In the genomic region with DNA sequence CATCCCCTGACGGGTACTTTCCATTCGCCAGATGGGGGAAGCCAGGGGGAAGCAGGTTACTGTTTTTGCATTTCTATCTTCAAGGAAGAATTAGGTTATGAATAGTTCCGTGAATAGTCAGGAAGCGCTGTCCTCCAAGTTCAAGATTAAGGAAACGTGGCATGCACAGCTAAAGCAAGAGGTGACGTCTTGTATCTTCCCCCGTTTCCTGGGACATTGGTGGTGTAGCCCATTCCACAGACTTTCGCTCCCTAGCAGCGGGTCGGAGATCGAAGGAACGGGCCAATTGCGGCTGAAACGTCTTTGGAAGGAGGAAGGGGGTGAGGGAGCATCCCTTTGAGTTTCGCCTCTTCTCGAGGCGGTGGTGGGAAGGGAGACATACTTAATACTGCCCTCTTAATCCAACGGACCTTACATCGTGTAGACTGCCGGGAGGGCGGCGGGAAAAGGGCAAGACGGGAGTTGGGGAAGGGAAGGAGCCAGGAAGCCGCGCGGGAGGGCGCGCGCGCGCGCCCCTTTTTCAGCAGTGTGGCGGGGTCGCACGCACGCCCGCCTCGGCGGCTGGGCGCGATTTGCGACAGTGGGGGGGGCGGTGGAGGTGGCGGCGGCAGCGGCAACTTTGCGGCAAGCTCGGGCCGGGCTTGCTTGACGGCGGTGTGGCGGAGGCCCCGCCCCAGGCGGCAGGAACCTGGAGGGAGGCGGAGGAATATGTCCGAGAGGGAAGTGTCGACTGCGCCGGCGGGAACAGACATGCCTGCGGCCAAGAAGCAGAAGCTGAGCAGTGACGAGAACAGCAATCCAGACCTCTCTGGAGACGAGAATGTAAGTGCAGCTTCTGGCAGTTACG, we compare ENCODE assay signal across 1 cellular context.
A peak's percentile ranks its signal among the peaks of the same experiment; 100 is the strongest.
TF ChIP-seq lines count a peak whose summit lies in the region.

A gene with protein sequence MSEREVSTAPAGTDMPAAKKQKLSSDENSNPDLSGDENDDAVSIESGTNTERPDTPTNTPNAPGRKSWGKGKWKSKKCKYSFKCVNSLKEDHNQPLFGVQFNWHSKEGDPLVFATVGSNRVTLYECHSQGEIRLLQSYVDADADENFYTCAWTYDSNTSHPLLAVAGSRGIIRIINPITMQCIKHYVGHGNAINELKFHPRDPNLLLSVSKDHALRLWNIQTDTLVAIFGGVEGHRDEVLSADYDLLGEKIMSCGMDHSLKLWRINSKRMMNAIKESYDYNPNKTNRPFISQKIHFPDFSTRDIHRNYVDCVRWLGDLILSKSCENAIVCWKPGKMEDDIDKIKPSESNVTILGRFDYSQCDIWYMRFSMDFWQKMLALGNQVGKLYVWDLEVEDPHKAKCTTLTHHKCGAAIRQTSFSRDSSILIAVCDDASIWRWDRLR (plus strand): TSS at position 232 of the 847 bp plus-strand sequence. CDS start 477 bp downstream, at position 709.

TF ChIP-seq in HepG2, 621 proteins besides CTCF, POLR2A, EP300 and RAD21 (continued from another document and continues in another):
- TF ChIP-seq, protein P1, sequence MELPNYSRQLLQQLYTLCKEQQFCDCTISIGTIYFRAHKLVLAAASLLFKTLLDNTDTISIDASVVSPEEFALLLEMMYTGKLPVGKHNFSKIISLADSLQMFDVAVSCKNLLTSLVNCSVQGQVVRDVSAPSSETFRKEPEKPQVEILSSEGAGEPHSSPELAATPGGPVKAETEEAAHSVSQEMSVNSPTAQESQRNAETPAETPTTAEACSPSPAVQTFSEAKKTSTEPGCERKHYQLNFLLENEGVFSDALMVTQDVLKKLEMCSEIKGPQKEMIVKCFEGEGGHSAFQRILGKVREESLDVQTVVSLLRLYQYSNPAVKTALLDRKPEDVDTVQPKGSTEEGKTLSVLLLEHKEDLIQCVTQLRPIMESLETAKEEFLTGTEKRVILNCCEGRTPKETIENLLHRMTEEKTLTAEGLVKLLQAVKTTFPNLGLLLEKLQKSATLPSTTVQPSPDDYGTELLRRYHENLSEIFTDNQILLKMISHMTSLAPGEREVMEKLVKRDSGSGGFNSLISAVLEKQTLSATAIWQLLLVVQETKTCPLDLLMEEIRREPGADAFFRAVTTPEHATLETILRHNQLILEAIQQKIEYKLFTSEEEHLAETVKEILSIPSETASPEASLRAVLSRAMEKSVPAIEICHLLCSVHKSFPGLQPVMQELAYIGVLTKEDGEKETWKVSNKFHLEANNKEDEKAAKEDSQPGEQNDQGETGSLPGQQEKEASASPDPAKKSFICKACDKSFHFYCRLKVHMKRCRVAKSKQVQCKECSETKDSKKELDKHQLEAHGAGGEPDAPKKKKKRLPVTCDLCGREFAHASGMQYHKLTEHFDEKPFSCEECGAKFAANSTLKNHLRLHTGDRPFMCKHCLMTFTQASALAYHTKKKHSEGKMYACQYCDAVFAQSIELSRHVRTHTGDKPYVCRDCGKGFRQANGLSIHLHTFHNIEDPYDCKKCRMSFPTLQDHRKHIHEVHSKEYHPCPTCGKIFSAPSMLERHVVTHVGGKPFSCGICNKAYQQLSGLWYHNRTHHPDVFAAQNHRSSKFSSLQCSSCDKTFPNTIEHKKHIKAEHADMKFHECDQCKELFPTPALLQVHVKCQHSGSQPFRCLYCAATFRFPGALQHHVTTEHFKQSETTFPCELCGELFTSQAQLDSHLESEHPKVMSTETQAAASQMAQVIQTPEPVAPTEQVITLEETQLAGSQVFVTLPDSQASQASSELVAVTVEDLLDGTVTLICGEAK (IDR thresholded peaks at IDR 0.05), result no peak
- TF ChIP-seq, protein P1 (CRISPR knock-in tag; IDR thresholded peaks at IDR 0.05), result no peak; the same call in 1 of the 2 replicates
- TF ChIP-seq ZNF432 (CRISPR knock-in tag; IDR thresholded peaks at IDR 0.05; ENCODE audit: borderline replicate concordance) (no peak), ZNF75D (CRISPR knock-in tag; IDR thresholded peaks at IDR 0.05; ENCODE audit: borderline replicate concordance) (no peak), NR2C2 (CRISPR knock-in tag; IDR thresholded peaks at IDR 0.05; ENCODE audit: borderline replicate concordance) (peak; percentile 84; the same call in 1 of the 2 replicates), TEAD3 (CRISPR knock-in tag; optimal IDR thresholded peaks at IDR 0.05; ENCODE audit: borderline replicate concordance) (peak; percentile 58), SRY (CRISPR knock-in tag; IDR thresholded peaks at IDR 0.05) (no peak), SALL2 (CRISPR knock-in tag; IDR thresholded peaks at IDR 0.05) (peak; percentile 27), KAT7 (CRISPR knock-in tag; IDR thresholded peaks at IDR 0.05; ENCODE audit: borderline replicate concordance) (peak; percentile 82; the same call in 1 of the 2 replicates), SNRNP70 (IDR thresholded peaks at IDR 0.05; ENCODE audit: low read depth, low read length) (no peak), ZNF180 (CRISPR knock-in tag; IDR thresholded peaks at IDR 0.05; ENCODE audit: borderline replicate concordance, low read depth) (no peak), KMT2A (CRISPR knock-in tag; IDR thresholded peaks at IDR 0.05) (peak; percentile 82), ZNF484 (CRISPR knock-in tag; IDR thresholded peaks at IDR 0.05; ENCODE audit: borderline replicate concordance, low read depth) (no peak), ZFP36L2 (CRISPR knock-in tag; IDR thresholded peaks at IDR 0.05) (peak; percentile 57; the same call in 1 of the 2 replicates), ZNF841 (CRISPR knock-in tag; IDR thresholded peaks at IDR 0.05; ENCODE audit: borderline replicate concordance) (no peak)
- TF ChIP-seq, protein P2, sequence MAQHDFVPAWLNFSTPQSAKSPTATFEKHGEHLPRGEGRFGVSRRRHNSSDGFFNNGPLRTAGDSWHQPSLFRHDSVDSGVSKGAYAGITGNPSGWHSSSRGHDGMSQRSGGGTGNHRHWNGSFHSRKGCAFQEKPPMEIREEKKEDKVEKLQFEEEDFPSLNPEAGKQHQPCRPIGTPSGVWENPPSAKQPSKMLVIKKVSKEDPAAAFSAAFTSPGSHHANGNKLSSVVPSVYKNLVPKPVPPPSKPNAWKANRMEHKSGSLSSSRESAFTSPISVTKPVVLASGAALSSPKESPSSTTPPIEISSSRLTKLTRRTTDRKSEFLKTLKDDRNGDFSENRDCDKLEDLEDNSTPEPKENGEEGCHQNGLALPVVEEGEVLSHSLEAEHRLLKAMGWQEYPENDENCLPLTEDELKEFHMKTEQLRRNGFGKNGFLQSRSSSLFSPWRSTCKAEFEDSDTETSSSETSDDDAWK (CRISPR knock-in tag; IDR thresholded peaks at IDR 0.05), result no peak
- TF ChIP-seq, protein P3, sequence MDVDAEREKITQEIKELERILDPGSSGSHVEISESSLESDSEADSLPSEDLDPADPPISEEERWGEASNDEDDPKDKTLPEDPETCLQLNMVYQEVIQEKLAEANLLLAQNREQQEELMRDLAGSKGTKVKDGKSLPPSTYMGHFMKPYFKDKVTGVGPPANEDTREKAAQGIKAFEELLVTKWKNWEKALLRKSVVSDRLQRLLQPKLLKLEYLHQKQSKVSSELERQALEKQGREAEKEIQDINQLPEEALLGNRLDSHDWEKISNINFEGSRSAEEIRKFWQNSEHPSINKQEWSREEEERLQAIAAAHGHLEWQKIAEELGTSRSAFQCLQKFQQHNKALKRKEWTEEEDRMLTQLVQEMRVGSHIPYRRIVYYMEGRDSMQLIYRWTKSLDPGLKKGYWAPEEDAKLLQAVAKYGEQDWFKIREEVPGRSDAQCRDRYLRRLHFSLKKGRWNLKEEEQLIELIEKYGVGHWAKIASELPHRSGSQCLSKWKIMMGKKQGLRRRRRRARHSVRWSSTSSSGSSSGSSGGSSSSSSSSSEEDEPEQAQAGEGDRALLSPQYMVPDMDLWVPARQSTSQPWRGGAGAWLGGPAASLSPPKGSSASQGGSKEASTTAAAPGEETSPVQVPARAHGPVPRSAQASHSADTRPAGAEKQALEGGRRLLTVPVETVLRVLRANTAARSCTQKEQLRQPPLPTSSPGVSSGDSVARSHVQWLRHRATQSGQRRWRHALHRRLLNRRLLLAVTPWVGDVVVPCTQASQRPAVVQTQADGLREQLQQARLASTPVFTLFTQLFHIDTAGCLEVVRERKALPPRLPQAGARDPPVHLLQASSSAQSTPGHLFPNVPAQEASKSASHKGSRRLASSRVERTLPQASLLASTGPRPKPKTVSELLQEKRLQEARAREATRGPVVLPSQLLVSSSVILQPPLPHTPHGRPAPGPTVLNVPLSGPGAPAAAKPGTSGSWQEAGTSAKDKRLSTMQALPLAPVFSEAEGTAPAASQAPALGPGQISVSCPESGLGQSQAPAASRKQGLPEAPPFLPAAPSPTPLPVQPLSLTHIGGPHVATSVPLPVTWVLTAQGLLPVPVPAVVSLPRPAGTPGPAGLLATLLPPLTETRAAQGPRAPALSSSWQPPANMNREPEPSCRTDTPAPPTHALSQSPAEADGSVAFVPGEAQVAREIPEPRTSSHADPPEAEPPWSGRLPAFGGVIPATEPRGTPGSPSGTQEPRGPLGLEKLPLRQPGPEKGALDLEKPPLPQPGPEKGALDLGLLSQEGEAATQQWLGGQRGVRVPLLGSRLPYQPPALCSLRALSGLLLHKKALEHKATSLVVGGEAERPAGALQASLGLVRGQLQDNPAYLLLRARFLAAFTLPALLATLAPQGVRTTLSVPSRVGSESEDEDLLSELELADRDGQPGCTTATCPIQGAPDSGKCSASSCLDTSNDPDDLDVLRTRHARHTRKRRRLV (CRISPR knock-in tag; IDR thresholded peaks at IDR 0.05), result no peak
- TF ChIP-seq, protein P4, sequence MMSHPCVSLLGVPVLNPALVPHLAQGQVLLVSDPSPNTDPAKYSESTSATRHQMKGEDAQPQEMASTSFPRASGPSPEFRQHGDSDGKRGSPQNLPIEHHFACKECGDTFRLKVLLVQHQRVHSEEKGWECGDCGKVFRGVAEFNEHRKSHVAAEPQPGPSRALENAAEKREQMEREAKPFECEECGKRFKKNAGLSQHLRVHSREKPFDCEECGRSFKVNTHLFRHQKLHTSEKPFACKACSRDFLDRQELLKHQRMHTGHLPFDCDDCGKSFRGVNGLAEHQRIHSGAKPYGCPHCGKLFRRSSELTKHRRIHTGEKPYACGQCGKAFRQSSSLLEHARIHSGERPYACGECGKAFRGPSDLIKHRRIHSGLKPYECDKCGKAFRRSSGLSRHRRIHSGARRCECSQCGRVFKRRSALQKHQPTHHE (CRISPR knock-in tag; IDR thresholded peaks at IDR 0.05; ENCODE audit: borderline replicate concordance), result 0 out of 2 replicates have a peak, but pooled peaks have one; percentile 10
- TF ChIP-seq, protein P5, sequence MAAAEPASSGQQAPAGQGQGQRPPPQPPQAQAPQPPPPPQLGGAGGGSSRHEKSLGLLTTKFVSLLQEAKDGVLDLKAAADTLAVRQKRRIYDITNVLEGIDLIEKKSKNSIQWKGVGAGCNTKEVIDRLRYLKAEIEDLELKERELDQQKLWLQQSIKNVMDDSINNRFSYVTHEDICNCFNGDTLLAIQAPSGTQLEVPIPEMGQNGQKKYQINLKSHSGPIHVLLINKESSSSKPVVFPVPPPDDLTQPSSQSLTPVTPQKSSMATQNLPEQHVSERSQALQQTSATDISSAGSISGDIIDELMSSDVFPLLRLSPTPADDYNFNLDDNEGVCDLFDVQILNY (CRISPR knock-in tag; conservative IDR thresholded peaks at IDR 0.05), result no peak; the same call in none of the 2 replicates
- TF ChIP-seq, protein P6, sequence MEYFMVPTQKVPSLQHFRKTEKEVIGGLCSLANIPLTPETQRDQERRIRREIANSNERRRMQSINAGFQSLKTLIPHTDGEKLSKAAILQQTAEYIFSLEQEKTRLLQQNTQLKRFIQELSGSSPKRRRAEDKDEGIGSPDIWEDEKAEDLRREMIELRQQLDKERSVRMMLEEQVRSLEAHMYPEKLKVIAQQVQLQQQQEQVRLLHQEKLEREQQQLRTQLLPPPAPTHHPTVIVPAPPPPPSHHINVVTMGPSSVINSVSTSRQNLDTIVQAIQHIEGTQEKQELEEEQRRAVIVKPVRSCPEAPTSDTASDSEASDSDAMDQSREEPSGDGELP (IDR thresholded peaks at IDR 0.05; ENCODE audit: borderline replicate concordance, low read depth), result peak; percentile 2; the same call in 1 of the 2 replicates
- TF ChIP-seq, protein P7, sequence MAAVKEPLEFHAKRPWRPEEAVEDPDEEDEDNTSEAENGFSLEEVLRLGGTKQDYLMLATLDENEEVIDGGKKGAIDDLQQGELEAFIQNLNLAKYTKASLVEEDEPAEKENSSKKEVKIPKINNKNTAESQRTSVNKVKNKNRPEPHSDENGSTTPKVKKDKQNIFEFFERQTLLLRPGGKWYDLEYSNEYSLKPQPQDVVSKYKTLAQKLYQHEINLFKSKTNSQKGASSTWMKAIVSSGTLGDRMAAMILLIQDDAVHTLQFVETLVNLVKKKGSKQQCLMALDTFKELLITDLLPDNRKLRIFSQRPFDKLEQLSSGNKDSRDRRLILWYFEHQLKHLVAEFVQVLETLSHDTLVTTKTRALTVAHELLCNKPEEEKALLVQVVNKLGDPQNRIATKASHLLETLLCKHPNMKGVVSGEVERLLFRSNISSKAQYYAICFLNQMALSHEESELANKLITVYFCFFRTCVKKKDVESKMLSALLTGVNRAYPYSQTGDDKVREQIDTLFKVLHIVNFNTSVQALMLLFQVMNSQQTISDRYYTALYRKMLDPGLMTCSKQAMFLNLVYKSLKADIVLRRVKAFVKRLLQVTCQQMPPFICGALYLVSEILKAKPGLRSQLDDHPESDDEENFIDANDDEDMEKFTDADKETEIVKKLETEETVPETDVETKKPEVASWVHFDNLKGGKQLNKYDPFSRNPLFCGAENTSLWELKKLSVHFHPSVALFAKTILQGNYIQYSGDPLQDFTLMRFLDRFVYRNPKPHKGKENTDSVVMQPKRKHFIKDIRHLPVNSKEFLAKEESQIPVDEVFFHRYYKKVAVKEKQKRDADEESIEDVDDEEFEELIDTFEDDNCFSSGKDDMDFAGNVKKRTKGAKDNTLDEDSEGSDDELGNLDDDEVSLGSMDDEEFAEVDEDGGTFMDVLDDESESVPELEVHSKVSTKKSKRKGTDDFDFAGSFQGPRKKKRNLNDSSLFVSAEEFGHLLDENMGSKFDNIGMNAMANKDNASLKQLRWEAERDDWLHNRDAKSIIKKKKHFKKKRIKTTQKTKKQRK (IDR thresholded peaks at IDR 0.05; ENCODE audit: low read length), result no peak
